ENCODE assay signal across 31 cellular contexts in the genomic region with DNA sequence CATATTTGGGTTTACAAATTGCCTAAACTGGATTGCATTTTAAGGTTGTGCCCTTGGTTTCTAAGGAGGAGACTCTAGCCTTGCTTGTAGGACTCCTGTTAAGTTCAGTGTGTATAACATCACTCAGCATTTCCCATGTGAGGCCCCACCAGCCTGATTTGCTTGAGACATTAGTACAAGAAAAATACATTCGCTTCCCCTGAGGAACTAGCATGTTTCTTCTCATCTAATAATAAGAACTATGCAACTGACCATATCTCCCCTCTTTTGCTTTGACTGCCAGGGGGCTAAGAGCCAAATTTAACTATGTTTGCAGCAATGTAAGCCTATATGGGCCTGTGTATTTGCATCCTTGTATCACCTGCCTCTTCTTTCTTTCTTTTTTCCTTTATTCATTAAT.
"Had no signal": no experiment of that assay in that cellular context is flagged by ENCODE, and none has a peak within 500 bp of the region (broad histone marks: within the 10 kb centered on the region; RNA-seq: fewer than 3 reads in every experiment).

No MANE protein-coding gene starts in this region.

- H3K4me3 ChIP-seq: ascending aorta, breast epithelium, cardiac muscle cell, coronary artery, dorsolateral prefrontal cortex, esophagus muscularis mucosa, gastrocnemius medialis, heart right ventricle had no signal

- H3K36me3 Mint-ChIP-seq: activated CD4-positive, alpha-beta memory T cell treated with anti-CD3 and anti-CD28 coated beads for 36 hours; activated CD8-positive, alpha-beta memory T cell treated with anti-CD3 and anti-CD28 coated beads, Interleukin-2, amount 10 ng/mL, durations not matched to agents 7 days and 5 days; activated naive CD4-positive, alpha-beta T cell treated with anti-CD3 and anti-CD28 coated beads, Interleukin-2, amount 10 ng/mL, durations not matched to agents 7 days and 5 days; activated naive CD4-positive, alpha-beta T cell treated with anti-CD3 and anti-CD28 coated beads, Interleukin-2, amount 50 U/mL, for 72 hours; activated naive CD8-positive, alpha-beta T cell treated with anti-CD3 and anti-CD28 coated beads, Interleukin-2, amount 10 ng/mL, durations not matched to agents 7 days and 5 days; brain had no signal

- H3K4me1 ChIP-seq: ascending aorta, breast epithelium, foreskin keratinocyte, gastrocnemius medialis had no signal

- H3K9me3 Mint-ChIP-seq: activated CD4-positive, alpha-beta T cell treated with anti-CD3 and anti-CD28 coated beads, Interleukin-2, amount 10 ng/mL, durations not matched to agents 24 days and 14 days; activated naive CD4-positive, alpha-beta T cell treated with anti-CD3 and anti-CD28 coated beads, Interleukin-2, amount 10 ng/mL, durations not matched to agents 7 days and 5 days; activated naive CD8-positive, alpha-beta T cell treated with anti-CD3 and anti-CD28 coated beads, Interleukin-2, amount 10 ng/mL, durations not matched to agents 7 days and 5 days had no signal

- H3K36me3 ChIP-seq: breast epithelium, cardiac muscle cell, esophagus muscularis mucosa, gastrocnemius medialis, heart right ventricle had no signal

- H3K4me3 Mint-ChIP-seq: activated CD4-positive, alpha-beta memory T cell treated with anti-CD3 and anti-CD28 coated beads for 36 hours; activated CD4-positive, alpha-beta T cell treated with anti-CD3 and anti-CD28 coated beads for 36 hours; activated CD4-positive, alpha-beta T cell treated with anti-CD3 and anti-CD28 coated beads, Interleukin-2, amount 10 ng/mL, durations not matched to agents 24 days and 14 days; activated CD8-positive, alpha-beta memory T cell treated with anti-CD3 and anti-CD28 coated beads, Interleukin-2, amount 10 ng/mL, durations not matched to agents 7 days and 5 days; activated CD8-positive, alpha-beta T cell treated with anti-CD3 and anti-CD28 coated beads, Interleukin-2, amount 10 ng/mL, durations not matched to agents 7 days and 5 days; activated naive CD4-positive, alpha-beta T cell treated with anti-CD3 and anti-CD28 coated beads, Interleukin-2, amount 10 ng/mL, durations not matched to agents 7 days and 5 days; activated naive CD8-positive, alpha-beta T cell treated with anti-CD3 and anti-CD28 coated beads, Interleukin-2, amount 10 ng/mL, durations not matched to agents 7 days and 5 days; brain; dendritic cell treated with granulocyte-macrophage colony-stimulating factor and Interleukin-4, amounts not matched to agents 40 ng/mL and 50 ng/mL, for 4 days; effector memory CD8-positive, alpha-beta T cell had no signal

- DNase-seq: activated CD4-positive, alpha-beta memory T cell treated with anti-CD3 and anti-CD28 coated beads for 36 hours; activated CD4-positive, alpha-beta T cell treated with anti-CD3 and anti-CD28 coated beads for 36 hours; activated CD4-positive, alpha-beta T cell treated with anti-CD3 and anti-CD28 coated beads, Interleukin-2, amount 10 ng/mL, durations not matched to agents 24 days and 14 days; activated CD4-positive, CD25-positive, alpha-beta regulatory T cell; activated CD4-positive, CD25-positive, alpha-beta regulatory T cell treated with anti-CD3 and anti-CD28 coated beads, Interleukin-2, amount 50 U/mL, for 72 hours; activated CD8-positive, alpha-beta memory T cell treated with anti-CD3 and anti-CD28 coated beads, Interleukin-2, amount 10 ng/mL, durations not matched to agents 7 days and 5 days; activated CD8-positive, alpha-beta memory T cell treated with anti-CD3 and anti-CD28 coated beads, Interleukin-2, amount 50 U/mL, for 4 hours; activated CD8-positive, alpha-beta T cell treated with anti-CD3 and anti-CD28 coated beads, Interleukin-2, amount 10 ng/mL, durations not matched to agents 7 days and 5 days; activated gamma-delta T cell; activated naive CD4-positive, alpha-beta T cell; activated naive CD4-positive, alpha-beta T cell treated with anti-CD3 and anti-CD28 coated beads, Interleukin-2, amount 10 ng/mL, durations not matched to agents 7 days and 5 days; activated naive CD8-positive, alpha-beta T cell treated with anti-CD3 and anti-CD28 coated beads, Interleukin-2, amount 10 ng/mL, durations not matched to agents 7 days and 5 days; activated T-cell treated with anti-CD3 and anti-CD28 coated beads, Interleukin-2, amount 50 U/mL, for 1 hour; activated T-cell treated with anti-CD3 and anti-CD28 coated beads, Interleukin-2, amount 50 U/mL, for 48 hours; central memory CD4-positive, alpha-beta T cell; cerebellar nuclear complex; dorsolateral prefrontal cortex; effector memory CD8-positive, alpha-beta T cell; erythroblast; foreskin keratinocyte; gastrocnemius medialis; heart right ventricle; T-helper 2 cell had no signal

- H3K27ac ChIP-seq: ascending aorta, breast epithelium, cardiac muscle cell, coronary artery, dorsolateral prefrontal cortex, esophagus muscularis mucosa, foreskin keratinocyte, gastrocnemius medialis, heart right ventricle had no signal

- H3K9me3 ChIP-seq: ascending aorta, breast epithelium, esophagus muscularis mucosa, gastrocnemius medialis had no signal

- H3K27me3 Mint-ChIP-seq: activated CD4-positive, alpha-beta memory T cell treated with anti-CD3 and anti-CD28 coated beads for 36 hours; activated CD4-positive, alpha-beta T cell treated with anti-CD3 and anti-CD28 coated beads for 36 hours; activated CD4-positive, alpha-beta T cell treated with anti-CD3 and anti-CD28 coated beads, Interleukin-2, amount 10 ng/mL, durations not matched to agents 24 days and 14 days; activated CD8-positive, alpha-beta memory T cell treated with anti-CD3 and anti-CD28 coated beads, Interleukin-2, amount 10 ng/mL, durations not matched to agents 7 days and 5 days; activated naive CD4-positive, alpha-beta T cell treated with anti-CD3 and anti-CD28 coated beads, Interleukin-2, amount 10 ng/mL, durations not matched to agents 7 days and 5 days; activated naive CD8-positive, alpha-beta T cell treated with anti-CD3 and anti-CD28 coated beads, Interleukin-2, amount 10 ng/mL, durations not matched to agents 7 days and 5 days; dendritic cell treated with granulocyte-macrophage colony-stimulating factor and Interleukin-4, amounts not matched to agents 40 ng/mL and 50 ng/mL, for 4 days; effector memory CD8-positive, alpha-beta T cell had no signal

- H3K4me1 Mint-ChIP-seq: activated CD4-positive, alpha-beta T cell treated with anti-CD3 and anti-CD28 coated beads for 36 hours; activated CD4-positive, alpha-beta T cell treated with anti-CD3 and anti-CD28 coated beads, Interleukin-2, amount 10 ng/mL, durations not matched to agents 24 days and 14 days; activated CD8-positive, alpha-beta memory T cell treated with anti-CD3 and anti-CD28 coated beads, Interleukin-2, amount 10 ng/mL, durations not matched to agents 7 days and 5 days; activated naive CD4-positive, alpha-beta T cell treated with anti-CD3 and anti-CD28 coated beads, Interleukin-2, amount 10 ng/mL, durations not matched to agents 7 days and 5 days; activated naive CD8-positive, alpha-beta T cell treated with anti-CD3 and anti-CD28 coated beads, Interleukin-2, amount 10 ng/mL, durations not matched to agents 7 days and 5 days; brain had no signal

- H3K27ac Mint-ChIP-seq: activated CD4-positive, alpha-beta memory T cell treated with anti-CD3 and anti-CD28 coated beads for 36 hours; activated CD4-positive, alpha-beta T cell treated with anti-CD3 and anti-CD28 coated beads for 36 hours; activated CD4-positive, alpha-beta T cell treated with anti-CD3 and anti-CD28 coated beads, Interleukin-2, amount 10 ng/mL, durations not matched to agents 24 days and 14 days; activated CD8-positive, alpha-beta memory T cell treated with anti-CD3 and anti-CD28 coated beads, Interleukin-2, amount 10 ng/mL, durations not matched to agents 7 days and 5 days; activated CD8-positive, alpha-beta T cell treated with anti-CD3 and anti-CD28 coated beads, Interleukin-2, amount 10 ng/mL, durations not matched to agents 7 days and 5 days; activated naive CD4-positive, alpha-beta T cell treated with anti-CD3 and anti-CD28 coated beads, Interleukin-2, amount 10 ng/mL, durations not matched to agents 7 days and 5 days; activated naive CD4-positive, alpha-beta T cell treated with anti-CD3 and anti-CD28 coated beads, Interleukin-2, amount 50 U/mL, for 72 hours; activated naive CD8-positive, alpha-beta T cell treated with anti-CD3 and anti-CD28 coated beads, Interleukin-2, amount 10 ng/mL, durations not matched to agents 7 days and 5 days; brain; dendritic cell treated with granulocyte-macrophage colony-stimulating factor and Interleukin-4, amounts not matched to agents 40 ng/mL and 50 ng/mL, for 4 days; effector memory CD8-positive, alpha-beta T cell had no signal

- H3K27me3 ChIP-seq: ascending aorta, breast epithelium, cardiac muscle cell, esophagus muscularis mucosa, foreskin keratinocyte, gastrocnemius medialis, heart right ventricle had no signal
